In the genomic region with DNA sequence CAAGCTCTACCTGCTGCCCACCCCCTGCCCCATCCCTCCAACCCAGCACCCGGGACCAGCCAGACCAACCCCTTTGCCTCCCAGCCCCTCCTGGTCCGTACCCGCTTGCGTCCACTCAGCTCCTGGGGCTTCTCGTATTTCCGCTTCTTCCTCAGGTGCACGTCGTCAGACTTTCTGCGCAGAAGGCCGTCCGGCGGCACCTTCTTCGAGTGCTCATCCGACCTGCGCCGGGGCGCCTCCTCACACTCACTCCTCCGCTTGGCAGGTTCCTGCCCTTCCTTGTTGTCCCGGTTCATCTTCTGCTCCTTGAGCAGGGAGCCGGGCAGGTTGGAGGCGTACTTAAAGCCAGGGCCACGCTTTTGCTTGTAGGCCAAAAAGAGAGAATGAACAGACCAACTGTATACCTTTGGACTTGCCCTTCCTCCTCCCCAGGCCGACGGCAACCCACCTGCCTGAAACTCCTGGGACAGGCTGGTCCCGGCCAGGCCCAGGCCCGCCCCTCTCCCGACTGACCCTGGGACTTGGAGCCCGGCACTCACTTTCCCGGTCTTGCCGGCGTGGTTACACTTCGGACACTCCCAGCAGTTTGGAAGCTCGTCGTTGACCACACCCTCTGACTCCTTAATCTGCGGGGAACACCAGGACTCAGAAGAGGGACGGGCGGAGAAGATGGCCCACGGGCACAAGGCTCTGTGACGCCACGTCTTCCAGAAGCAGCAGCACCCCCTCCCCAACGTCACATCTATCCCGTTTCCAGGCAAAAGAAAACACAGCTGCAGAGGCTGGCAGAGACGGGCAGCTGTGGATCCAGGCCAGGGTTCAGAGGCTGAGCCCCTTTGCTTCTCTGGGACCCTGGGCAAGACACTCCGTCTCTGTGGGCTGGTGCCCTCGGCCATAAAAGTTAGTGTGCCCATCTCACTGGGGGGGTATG, we compare ENCODE assay signal across 9 cellular contexts. TPM values are rescaled to one million over a fixed set of nuclear protein-coding genes. Genes with fewer than 3 reads are reported as not detected.
A peak's percentile ranks its signal among the peaks of the same experiment; 100 is the strongest.
DNase-seq lines count a peak whose midpoint lies in the region; ATAC-seq, FAIRE-seq and TF ChIP-seq lines count a peak whose summit lies in the region.
"Had no signal": no experiment of that assay in that cellular context is flagged by ENCODE, and none has a peak within 500 bp of the region (broad histone marks: within the 10 kb centered on the region; RNA-seq: fewer than 3 reads in every experiment).

No MANE protein-coding gene starts in this region.

- H3K4me1 Mint-ChIP-seq in WTC11, result peaks cover 9% of the 10 kb centered on the region
- H3K4me1 Mint-ChIP-seq in CD4-positive, alpha-beta T cell (ENCODE audit: low read depth), result peaks cover 4% of the 10 kb centered on the region

- peak overlapping the region; percentile 91 for H3K27ac Mint-ChIP-seq in WTC11
- H3K27ac Mint-ChIP-seq in CD4-positive, alpha-beta T cell, result no peak overlapping the region

- DNase-seq in GM13977 (ENCODE audit: low spot score) (peak; percentile 12), WTC11 (ENCODE audit: low spot score) (no peak), small intestine (peak; percentile 66)
- DNase-seq in activated CD4-positive, CD25-positive, alpha-beta regulatory T cell (lab: John Stamatoyannopoulos, UW), result no peak
- no peak for DNase-seq in CD4-positive, alpha-beta T cell

- no peaks in the 10 kb centered on the region for H3K9me3 ChIP-seq in small intestine (ENCODE audit: control insufficient read depth, low read depth)
- H3K9me3 ChIP-seq in CD4-positive, alpha-beta T cell (ENCODE audit: control insufficient read depth, low read length), result no peaks in the 10 kb centered on the region

- H3K36me3 Mint-ChIP-seq in WTC11, result peaks cover 34% of the 10 kb centered on the region
- peaks cover 58% of the 10 kb centered on the region for H3K36me3 Mint-ChIP-seq in CD4-positive, alpha-beta T cell (ENCODE audit: low read depth)

- no peaks in the 10 kb centered on the region; the same call in 1 of the 2 replicates for H3K27me3 Mint-ChIP-seq in WTC11 (ENCODE audit: low read depth)
- no peaks in the 10 kb centered on the region for H3K27me3 Mint-ChIP-seq in CD4-positive, alpha-beta T cell
- H3K27me3 Mint-ChIP-seq: naive thymus-derived CD4-positive, alpha-beta T cell had no signal

- no peak for TF ChIP-seq CTCF in GM13977 (IDR thresholded peaks at IDR 0.05; ENCODE audit: extremely low read depth, insufficient read depth, missing control alignments)
- no peak for TF ChIP-seq CTCF in WTC11 (IDR thresholded peaks at IDR 0.05)
- TF ChIP-seq CTCF in CD4-positive, alpha-beta T cell (IDR thresholded peaks at IDR 0.05), result no peak

- no peaks in the 10 kb centered on the region for H3K4me1 ChIP-seq in small intestine (ENCODE audit: control insufficient read depth in 2 of 2, insufficient read depth in 1 of 2, low read depth in 1 of 2, low read length in 1 of 2)

- POLR2A ChIA-PET in WTC11 (lab: Charles Lee), result interaction anchor here (0.5 to 1.0 kb wide), 2 partner anchors 183 to 189 kb away, joined by 3 read pairs; no protein-coding TSS in a partner anchor
- POLR2A ChIA-PET in CD4-positive, alpha-beta T cell (lab: Charles Lee), result no interaction called here

- H3K4me3 Mint-ChIP-seq in WTC11, result no peak overlapping the region
- no peak overlapping the region for H3K4me3 Mint-ChIP-seq in CD4-positive, alpha-beta T cell
- H3K4me3 Mint-ChIP-seq: naive thymus-derived CD4-positive, alpha-beta T cell had no signal

- no peaks in the 10 kb centered on the region for H3K9me3 Mint-ChIP-seq in WTC11
- H3K9me3 Mint-ChIP-seq in CD4-positive, alpha-beta T cell, result no peaks in the 10 kb centered on the region

- FAIRE-seq in small intestine (lab: Jason Lieb, UNC), result no peak

- intact Hi-C loops in CD4-positive, alpha-beta T cell (cut with DNase I, micrococcal nuclease), result loop anchor here (1.0 to 5.0 kb wide), 2 partner anchors 92 to 110 kb away; a partner anchor contains a TSS

- in situ Hi-C loops in GM13977 (cut with MboI; ENCODE audit: low pct_unique_long_range_greater_than_20kb, low sequenced_read_pairs, unreplicated experiment), result loop anchor here (25.0 kb wide), 1 partner anchor 382 kb away; no protein-coding TSS in a partner anchor

- H3K27me3 ChIP-seq in layer of hippocampus (ENCODE audit: control insufficient read depth, insufficient read depth, low read length) (no peaks in the 10 kb centered on the region), small intestine (ENCODE audit: control insufficient read depth in 2 of 2, insufficient read depth in 2 of 2, low read length in 2 of 2) (no peaks in the 10 kb centered on the region)
- H3K27me3 ChIP-seq in CD4-positive, alpha-beta T cell (ENCODE audit: control insufficient read depth, insufficient read depth, low read length), result no peaks in the 10 kb centered on the region

- CTCF ChIA-PET in WTC11 (lab: Charles Lee), result interaction anchor here (0.5 to 5.3 kb wide), 43 partner anchors 9 to 559 kb away, joined by 3 to 71 read pairs (median 4); a partner anchor contains a TSS
- CTCF ChIA-PET in CD4-positive, alpha-beta T cell (lab: Charles Lee), result interaction anchor here (1.1 to 2.0 kb wide), 7 partner anchors 10 to 118 kb away, joined by 3 to 13 read pairs (median 4); no protein-coding TSS in a partner anchor

- ATAC-seq in WTC11, result no peak
- no peak for ATAC-seq in GM21360 (IDR thresholded peaks at IDR 0.05; ENCODE audit: unreplicated experiment)
- ATAC-seq in CD4-positive, alpha-beta T cell (ENCODE audit: poor library complexity), result no peak

- H3K4me3 ChIP-seq in small intestine (ENCODE audit: low read depth in 1 of 2, low read length in 2 of 2), result no peak overlapping the region
- H3K4me3 ChIP-seq: coronary artery had no signal

- H3K27ac ChIP-seq in layer of hippocampus (ENCODE audit: low read depth, low read length), result peak overlapping the region; percentile 75
- no peak overlapping the region for H3K27ac ChIP-seq in small intestine (ENCODE audit: low read depth in 1 of 2, low read length in 1 of 2)
- H3K27ac ChIP-seq in CD4-positive, alpha-beta T cell (ENCODE audit: low read depth, low read length), result no peak overlapping the region

- WGBS in small intestine, 3 donors, result 56 to 76% (median 66%) methylated on average over 45 of the region's 45 CpGs

- H3K36me3 ChIP-seq in small intestine (ENCODE audit: control insufficient read depth in 2 of 2, insufficient read depth in 2 of 2, low read length in 2 of 2), result peaks cover 5 to 10% of the 10 kb centered on the region in 2 donors

TF ChIP-seq in WTC11, 78 proteins besides CTCF, POLR2A, EP300 and RAD21:
- TF ChIP-seq ZNF396 (CRISPR knock-in tag; IDR thresholded peaks at IDR 0.05; ENCODE audit: borderline replicate concordance) (no peak), TEAD1 (CRISPR knock-in tag; IDR thresholded peaks at IDR 0.05) (no peak), ZNF671 (CRISPR knock-in tag; IDR thresholded peaks at IDR 0.05) (no peak), KAT7 (CRISPR knock-in tag; IDR thresholded peaks at IDR 0.05; ENCODE audit: borderline replicate concordance) (no peak), ATF1 (CRISPR knock-in tag; IDR thresholded peaks at IDR 0.05) (no peak), NFATC4 (CRISPR knock-in tag; IDR thresholded peaks at IDR 0.05) (no peak), SMAD4 (CRISPR knock-in tag; IDR thresholded peaks at IDR 0.05) (no peak), ETV6 (CRISPR knock-in tag; IDR thresholded peaks at IDR 0.05) (no peak), ZNF219 (CRISPR knock-in tag; IDR thresholded peaks at IDR 0.05; ENCODE audit: borderline replicate concordance) (no peak), PRRX2 (CRISPR knock-in tag; IDR thresholded peaks at IDR 0.05) (no peak), GABPB1 (CRISPR knock-in tag; IDR thresholded peaks at IDR 0.05) (no peak), ZBTB21 (CRISPR knock-in tag; IDR thresholded peaks at IDR 0.05; ENCODE audit: borderline replicate concordance) (no peak), FOXJ3 (CRISPR knock-in tag; IDR thresholded peaks at IDR 0.05; ENCODE audit: borderline replicate concordance) (no peak), OVOL2 (CRISPR knock-in tag; IDR thresholded peaks at IDR 0.05; ENCODE audit: borderline replicate concordance) (no peak)
- TF ChIP-seq, protein P1, sequence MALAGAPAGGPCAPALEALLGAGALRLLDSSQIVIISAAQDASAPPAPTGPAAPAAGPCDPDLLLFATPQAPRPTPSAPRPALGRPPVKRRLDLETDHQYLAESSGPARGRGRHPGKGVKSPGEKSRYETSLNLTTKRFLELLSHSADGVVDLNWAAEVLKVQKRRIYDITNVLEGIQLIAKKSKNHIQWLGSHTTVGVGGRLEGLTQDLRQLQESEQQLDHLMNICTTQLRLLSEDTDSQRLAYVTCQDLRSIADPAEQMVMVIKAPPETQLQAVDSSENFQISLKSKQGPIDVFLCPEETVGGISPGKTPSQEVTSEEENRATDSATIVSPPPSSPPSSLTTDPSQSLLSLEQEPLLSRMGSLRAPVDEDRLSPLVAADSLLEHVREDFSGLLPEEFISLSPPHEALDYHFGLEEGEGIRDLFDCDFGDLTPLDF (CRISPR knock-in tag; IDR thresholded peaks at IDR 0.05), result no peak
- TF ChIP-seq, protein P2, sequence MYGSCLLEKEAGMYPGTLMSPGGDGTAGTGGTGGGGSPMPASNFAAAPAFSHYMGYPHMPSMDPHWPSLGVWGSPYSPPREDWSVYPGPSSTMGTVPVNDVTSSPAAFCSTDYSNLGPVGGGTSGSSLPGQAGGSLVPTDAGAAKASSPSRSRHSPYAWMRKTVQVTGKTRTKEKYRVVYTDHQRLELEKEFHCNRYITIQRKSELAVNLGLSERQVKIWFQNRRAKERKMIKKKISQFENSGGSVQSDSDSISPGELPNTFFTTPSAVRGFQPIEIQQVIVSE (CRISPR knock-in tag; IDR thresholded peaks at IDR 0.05; ENCODE audit: borderline replicate concordance), result no peak
- TF ChIP-seq, protein P3, sequence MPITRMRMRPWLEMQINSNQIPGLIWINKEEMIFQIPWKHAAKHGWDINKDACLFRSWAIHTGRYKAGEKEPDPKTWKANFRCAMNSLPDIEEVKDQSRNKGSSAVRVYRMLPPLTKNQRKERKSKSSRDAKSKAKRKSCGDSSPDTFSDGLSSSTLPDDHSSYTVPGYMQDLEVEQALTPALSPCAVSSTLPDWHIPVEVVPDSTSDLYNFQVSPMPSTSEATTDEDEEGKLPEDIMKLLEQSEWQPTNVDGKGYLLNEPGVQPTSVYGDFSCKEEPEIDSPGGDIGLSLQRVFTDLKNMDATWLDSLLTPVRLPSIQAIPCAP (CRISPR knock-in tag; IDR thresholded peaks at IDR 0.05), result no peak

RNA-seq across cellular contexts. Expression of a gene that starts 44.3 kb away (rescaled TPM):
- total RNA-seq in WTC11 (2021), result 42.8 to 53.6 TPM (median 51.0 TPM) in 3 replicates
- 10 to 100 TPM; 29.7 to 32.4 (median 31.1) TPM for polyA plus RNA-seq in small intestine
- 10 to 100 TPM; 60.6 to 63.1 TPM for total RNA-seq in CD4-positive, alpha-beta T cell

Comparison
In these comparisons a context has a peak if more than half of its experiments do, and no peak if none do; other contexts are left out.
1. DNase-seq: peak in GM13977 (single experiment) and small intestine (single experiment); none in WTC11 (single experiment), activated CD4-positive, CD25-positive, alpha-beta regulatory T cell (0 of 4) and CD4-positive, alpha-beta T cell (0 of 10).